16 cellular contexts compared by ENCODE assay signal in the genomic region with DNA sequence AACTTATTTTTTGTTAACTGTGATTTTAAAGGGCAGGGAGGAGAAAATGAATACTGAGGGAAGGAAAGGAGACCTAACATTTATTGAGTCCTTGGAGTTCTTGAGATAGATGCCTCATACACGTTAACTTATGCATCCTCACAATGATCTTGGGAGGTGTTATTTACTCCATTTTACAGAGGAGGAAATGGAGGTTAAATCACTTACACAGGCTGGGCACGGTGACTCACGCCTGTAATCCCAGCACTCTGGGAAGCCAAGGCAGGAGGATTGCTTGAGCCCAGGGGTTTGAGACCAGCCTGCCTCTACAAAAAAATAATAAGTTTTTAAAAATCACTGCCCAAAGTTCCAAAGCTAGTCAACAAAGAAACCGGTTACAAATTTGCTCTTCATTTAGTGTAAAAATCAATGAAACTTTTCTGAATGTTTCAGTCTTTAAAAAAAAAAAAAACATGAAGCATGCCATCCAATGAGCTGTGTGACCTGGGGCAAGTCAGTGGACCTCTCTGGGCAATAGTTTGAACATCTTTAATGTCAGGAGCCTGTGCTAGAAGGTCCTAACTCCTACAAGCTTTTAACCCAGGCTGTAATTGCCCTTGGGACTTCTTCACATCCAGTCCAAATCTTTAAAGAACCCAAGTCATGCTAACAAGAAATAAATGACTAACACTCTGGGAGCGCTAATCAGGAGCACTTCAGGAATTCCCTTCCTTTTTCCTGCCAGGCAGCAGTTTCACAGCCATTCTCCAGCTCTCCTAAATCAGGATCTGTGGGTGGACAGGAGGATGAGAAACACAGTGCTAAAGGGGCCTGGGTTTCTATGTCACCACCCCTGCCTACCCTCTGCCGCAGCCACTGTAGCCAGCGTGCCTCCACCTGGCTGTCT. TPM values are rescaled to one million over a fixed set of nuclear protein-coding genes. Genes with fewer than 3 reads are reported as not detected.
DNase-seq lines count a peak whose midpoint lies in the region; ATAC-seq and TF ChIP-seq lines count a peak whose summit lies in the region.
"Had no signal": no experiment of that assay in that cellular context is flagged by ENCODE, and none has a peak within 500 bp of the region (broad histone marks: within the 10 kb centered on the region; RNA-seq: fewer than 3 reads in every experiment).

No MANE protein-coding gene starts in this region.

- H2AFZ ChIP-seq in SK-N-SH (ENCODE audit: low read depth): peak overlapping the region; percentile 15; the same call in 1 of the 2 replicates

- H3F3A ChIP-seq in SK-N-SH (replicated peaks; ENCODE audit: insufficient read depth): no peaks in the 10 kb centered on the region

- H3K9me3 Mint-ChIP-seq in T-cell: no peaks in the 10 kb centered on the region
- H3K9me3 Mint-ChIP-seq: activated naive CD4-positive, alpha-beta T cell treated with anti-CD3 and anti-CD28 coated beads, Interleukin-2, amount 10 ng/mL, durations not matched to agents 7 days and 5 days; dendritic cell treated with granulocyte-macrophage colony-stimulating factor and Interleukin-4, amounts not matched to agents 40 ng/mL and 50 ng/mL, for 4 days had no signal

- TF ChIP-seq EP300 in SK-N-SH (IDR thresholded peaks at IDR 0.05; ENCODE audit: borderline replicate concordance in 1 of 2, low read depth in 1 of 2, low read length in 1 of 2): no peak

- WGBS in SK-N-SH (ENCODE audit: low lambda C conversion rate): 83% methylated on average over 7 of the region's 7 CpGs
- WGBS in right lobe of liver (ENCODE audit: insufficient coverage, low coverage, low lambda C conversion rate, missing lambda C conversion rate): 56% methylated on average over 5 of the region's 7 CpGs

- no peaks in the 10 kb centered on the region for H3K4me1 Mint-ChIP-seq in T-cell
- H3K4me1 Mint-ChIP-seq: activated naive CD4-positive, alpha-beta T cell treated with anti-CD3 and anti-CD28 coated beads, Interleukin-2, amount 10 ng/mL, durations not matched to agents 7 days and 5 days had no signal

- no peaks in the 10 kb centered on the region for H3K79me2 ChIP-seq in SK-N-SH (ENCODE audit: insufficient read depth)

- no peak for TF ChIP-seq CTCF in SK-N-SH (IDR thresholded peaks at IDR 0.05)
- no peak for TF ChIP-seq CTCF in epithelial cell of esophagus (IDR thresholded peaks at IDR 0.05; ENCODE audit: insufficient read depth, low read depth, low read length, missing control alignments)
- no peak for TF ChIP-seq CTCF in right lobe of liver (IDR thresholded peaks at IDR 0.05)
- no peak for TF ChIP-seq CTCF in upper lobe of right lung (IDR thresholded peaks at IDR 0.05)

- H3K4me3 Mint-ChIP-seq in T-cell: no peak overlapping the region
- H3K4me3 Mint-ChIP-seq: activated naive CD4-positive, alpha-beta T cell treated with anti-CD3 and anti-CD28 coated beads, Interleukin-2, amount 10 ng/mL, durations not matched to agents 7 days and 5 days; dendritic cell treated with granulocyte-macrophage colony-stimulating factor and Interleukin-4, amounts not matched to agents 40 ng/mL and 50 ng/mL, for 4 days had no signal

- H3K9me3 ChIP-seq in SK-N-SH (no peaks in the 10 kb centered on the region), right lobe of liver (no peaks in the 10 kb centered on the region), upper lobe of right lung (no peaks in the 10 kb centered on the region)

- H3K36me3 ChIP-seq in SK-N-SH (replicated peaks in 1 of 2; ENCODE audit: control insufficient read depth in 1 of 2, insufficient read depth in 2 of 2, low read length in 1 of 2) (no peaks in the 10 kb centered on the region), right lobe of liver (no peaks in the 10 kb centered on the region), upper lobe of right lung (no peaks in the 10 kb centered on the region)

- H3K27me3 ChIP-seq in SK-N-SH (ENCODE audit: insufficient read depth): no peaks in the 10 kb centered on the region
- no peaks in the 10 kb centered on the region for H3K27me3 ChIP-seq in right lobe of liver
- H3K27me3 ChIP-seq in upper lobe of right lung: no peaks in the 10 kb centered on the region

- H3K4me1 ChIP-seq in SK-N-SH (ENCODE audit: control insufficient read depth in 1 of 2, insufficient read depth in 2 of 2, low read depth in 1 of 2, low read length in 1 of 2): peaks cover 12 to 18% of the 10 kb centered on the region in 2 experiments; a peak in 3 of 4 replicates
- H3K4me1 ChIP-seq in right lobe of liver: no peaks in the 10 kb centered on the region
- H3K4me1 ChIP-seq in upper lobe of right lung: peaks cover 21% of the 10 kb centered on the region

- H3K27ac ChIP-seq in SK-N-SH (ENCODE audit: low read depth in 2 of 2, low read length in 1 of 2) (no peak overlapping the region), right lobe of liver (no peak overlapping the region), upper lobe of right lung (peak overlapping the region; percentile 43)
- H3K27ac ChIP-seq: 22Rv1 had no signal

- H3K27ac Mint-ChIP-seq in T-cell: no peak overlapping the region
- H3K27ac Mint-ChIP-seq: activated naive CD4-positive, alpha-beta T cell treated with anti-CD3 and anti-CD28 coated beads, Interleukin-2, amount 10 ng/mL, durations not matched to agents 7 days and 5 days; dendritic cell treated with granulocyte-macrophage colony-stimulating factor and Interleukin-4, amounts not matched to agents 40 ng/mL and 50 ng/mL, for 4 days had no signal

- no peak overlapping the region for H3K9ac ChIP-seq in SK-N-SH

- no peak for TF ChIP-seq RAD21 in SK-N-SH (IDR thresholded peaks at IDR 0.05; ENCODE audit: low read length)

- H3K36me3 Mint-ChIP-seq in T-cell: no peaks in the 10 kb centered on the region
- H3K36me3 Mint-ChIP-seq: activated naive CD4-positive, alpha-beta T cell treated with anti-CD3 and anti-CD28 coated beads, Interleukin-2, amount 10 ng/mL, durations not matched to agents 7 days and 5 days had no signal

- H3K27me3 Mint-ChIP-seq in T-cell: peaks cover 4 to 6% of the 10 kb centered on the region in 2 donors

- CTCF ChIA-PET in SK-N-SH (lab: Yijun Ruan, JAX): interaction anchor here (1.1 to 6.0 kb wide), 16 partner anchors 11 to 667 kb away, joined by 3 to 53 read pairs (median 5); no protein-coding TSS in a partner anchor
- CTCF ChIA-PET in T-cell (lab: Charles Lee): interaction anchor here (1.0 to 2.6 kb wide), 2 partner anchors 193 to 196 kb away, joined by 3 to 6 read pairs; no protein-coding TSS in a partner anchor

- intact Hi-C loops in right lobe of liver (cut with DNase I) (no loop called here), upper lobe of right lung (cut with DNase I) (no loop called here)

- ATAC-seq in SK-N-SH treated with all-trans-retinoic acid at 6 μM for 48 hours (no peak), right lobe of liver (peak in 3 of 4 donors; percentile 7 to 62 (median 43)), upper lobe of right lung (peak; percentile 4), GM21526 (IDR thresholded peaks at IDR 0.05; ENCODE audit: low FRiP score, unreplicated experiment) (no peak), T-cell (replicated peaks in 1 of 4) (no peak)

- DNase-seq in SK-N-SH (no peak), epithelial cell of esophagus (ENCODE audit: low read depth) (peak; percentile 40), right lobe of liver (no peak), upper lobe of right lung (no peak), NCI-H345 (lab: John Stamatoyannopoulos, UW) (no peak), T-cell (no peak)
- DNase-seq: activated naive CD4-positive, alpha-beta T cell treated with anti-CD3 and anti-CD28 coated beads, Interleukin-2, amount 10 ng/mL, durations not matched to agents 7 days and 5 days; midbrain; MV-4-11; NCI-H446; RPMI8226; substantia nigra had no signal

- no peaks in the 10 kb centered on the region for H3K9me2 ChIP-seq in SK-N-SH

- H4K20me1 ChIP-seq in SK-N-SH (ENCODE audit: insufficient read depth): no peaks in the 10 kb centered on the region

- H3K4me3 ChIP-seq in SK-N-SH (ENCODE audit: low read depth in 2 of 2, low read length in 1 of 2) (no peak overlapping the region), epithelial cell of esophagus (ENCODE audit: low read length) (no peak overlapping the region), right lobe of liver (no peak overlapping the region), upper lobe of right lung (no peak overlapping the region)

- POLR2A ChIA-PET in SK-N-SH (lab: Yijun Ruan, JAX) (no interaction called here), T-cell (lab: Charles Lee) (no interaction called here)

- H3K4me2 ChIP-seq in SK-N-SH: no peak overlapping the region

- TF ChIP-seq POLR2A in right lobe of liver (IDR thresholded peaks at IDR 0.05): no peak

TF ChIP-seq in SK-N-SH, 30 proteins besides CTCF, POLR2A, EP300 and RAD21 (continues in another document):
- no peak for TF ChIP-seq USF1 (IDR thresholded peaks at IDR 0.05; ENCODE audit: borderline replicate concordance, low read depth)

TF ChIP-seq in SK-N-SH treated with all-trans-retinoic acid at 6 μM for 48 hours, 23 proteins besides CTCF, POLR2A, EP300 and RAD21 (continues in another document):
- no peak for TF ChIP-seq ZNF8 (CRISPR knock-in tag; IDR thresholded peaks at IDR 0.05)
- no peak for TF ChIP-seq ARNTL (CRISPR knock-in tag; IDR thresholded peaks at IDR 0.05; ENCODE audit: borderline replicate concordance, low read depth)
- TF ChIP-seq RARB (CRISPR knock-in tag; IDR thresholded peaks at IDR 0.05): no peak

RNA-seq across cellular contexts. Expression of gene CRIPT, which starts 38.8 kb away (rescaled TPM):
- polyA plus RNA-seq in SK-N-SH (2012; rRNA removed): 6.9 and 7.2 TPM in 2 replicates
- 11.5 and 17.7 TPM in 2 replicates for polyA plus RNA-seq in SK-N-SH (2012; cell fraction: cytosol; rRNA removed)
- polyA plus RNA-seq in SK-N-SH (2012; cell fraction: nucleus; rRNA removed): 1.7 and 3.7 TPM in 2 replicates
- total RNA-seq in right lobe of liver (1 to 10 TPM; 5.2 to 9.7 (median 7.0) TPM), upper lobe of right lung (15.3 TPM), T-cell (10 to 100 TPM; 13.9 to 17.0 (median 16.0) TPM)

RNA-seq across cellular contexts. Expression of gene PIGF, which starts 39.0 kb away (rescaled TPM):
- polyA plus RNA-seq in SK-N-SH (2012; rRNA removed): 38.0 and 55.2 TPM in 2 replicates
- polyA plus RNA-seq in SK-N-SH (2012; cell fraction: cytosol; rRNA removed): 52.3 and 60.7 TPM in 2 replicates
- 34.9 and 58.4 TPM in 2 replicates for polyA plus RNA-seq in SK-N-SH (2012; cell fraction: nucleus; rRNA removed)
- total RNA-seq in right lobe of liver (10 to 100 TPM in 3 of 6 experiments, 1 to 10 TPM in 3; 8.4 to 12.1 (median 10.0) TPM), upper lobe of right lung (21.9 TPM), T-cell (10 to 100 TPM; 12.1 to 28.5 (median 23.3) TPM)

RNA-seq across cellular contexts. Expression of gene SOCS5, which starts 43.3 kb away (rescaled TPM):
- polyA plus RNA-seq in SK-N-SH (2012; rRNA removed): 23.1 and 29.0 TPM in 2 replicates
- 33.1 and 33.3 TPM in 2 replicates for polyA plus RNA-seq in SK-N-SH (2012; cell fraction: cytosol; rRNA removed)
- 17.6 and 28.6 TPM in 2 replicates for polyA plus RNA-seq in SK-N-SH (2012; cell fraction: nucleus; rRNA removed)
- total RNA-seq in right lobe of liver (1 to 10 TPM; 5.1 to 8.2 (median 6.3) TPM), upper lobe of right lung (27.5 TPM), T-cell (10 to 100 TPM; 10.4 to 12.6 (median 11.6) TPM)

Comparison
In these comparisons a context has a peak if more than half of its experiments do, and no peak if none do; other contexts are left out.
1. ATAC-seq: peak in right lobe of liver (3 of 4) and upper lobe of right lung (single experiment); none in SK-N-SH treated with all-trans-retinoic acid at 6 μM for 48 hours (single experiment), GM21526 (single experiment) and T-cell (0 of 4).